15 cellular contexts compared by ENCODE assay signal in the genomic region with DNA sequence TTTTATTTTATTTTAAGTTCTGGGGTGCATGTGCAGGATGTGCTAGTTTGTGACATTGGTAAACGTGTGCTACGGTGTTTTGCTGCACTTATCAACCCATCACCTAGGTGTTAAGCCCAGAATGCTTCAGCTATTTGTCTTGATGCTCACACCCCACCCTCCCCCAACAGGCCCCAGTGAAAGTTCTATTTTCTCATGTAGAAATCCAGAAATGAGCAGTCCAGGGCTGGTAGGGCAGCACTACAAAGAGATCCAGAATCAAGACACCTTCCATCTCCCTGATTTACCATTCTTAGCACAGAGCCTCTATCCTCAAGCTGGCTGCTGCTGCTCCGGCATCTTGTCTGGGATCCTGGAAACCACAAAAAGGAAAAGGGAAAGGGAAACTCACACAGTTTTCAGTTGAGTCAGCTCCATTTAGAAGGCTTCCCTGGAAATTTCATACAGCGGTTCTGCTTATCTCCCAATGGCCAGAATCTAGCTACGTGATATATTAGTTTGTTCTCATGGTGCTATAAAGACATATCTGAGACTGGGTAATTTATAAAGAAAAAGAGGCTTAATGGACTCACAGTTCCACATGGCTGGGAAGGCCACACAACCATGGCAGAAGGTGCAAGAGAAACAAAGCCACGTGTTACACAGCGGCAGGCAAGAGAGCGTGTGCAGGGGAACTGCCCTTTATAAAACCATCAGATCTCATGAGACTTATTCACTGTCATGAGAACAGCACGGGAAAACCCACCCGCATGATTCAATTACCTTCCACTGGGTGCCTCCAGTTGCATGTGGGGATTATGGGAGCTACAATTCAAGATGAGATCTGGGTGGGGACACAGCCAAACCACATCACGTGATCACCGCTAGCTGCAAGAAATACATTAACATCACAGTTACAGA.
DNase-seq lines count a peak whose midpoint lies in the region; ATAC-seq and TF ChIP-seq lines count a peak whose summit lies in the region.
"Had no signal": no experiment of that assay in that cellular context is flagged by ENCODE, and none has a peak within 500 bp of the region (broad histone marks: within the 10 kb centered on the region; RNA-seq: fewer than 3 reads in every experiment).

No MANE protein-coding gene starts in this region.

- no peaks in the 10 kb centered on the region for H3K27me3 Mint-ChIP-seq in CD4-positive, alpha-beta T cell

- H3K9me3 Mint-ChIP-seq in CD4-positive, alpha-beta T cell, result no peaks in the 10 kb centered on the region

- peak overlapping the region; percentile 40 for H3K4me2 ChIP-seq in Karpas-422 (ENCODE audit: low read depth, low read length, poor library complexity, severe bottlenecking)

- peaks cover 11% of the 10 kb centered on the region for H3K4me1 ChIP-seq in Karpas-422 (ENCODE audit: low read length)
- H3K4me1 ChIP-seq: upper lobe of right lung had no signal

- H3K9me3 ChIP-seq in Karpas-422 (ENCODE audit: low read length), result no peaks in the 10 kb centered on the region
- no peaks in the 10 kb centered on the region for H3K9me3 ChIP-seq in CD4-positive, alpha-beta T cell (ENCODE audit: control insufficient read depth, low read length)
- H3K9me3 ChIP-seq: upper lobe of right lung had no signal

- POLR2A ChIA-PET in CD4-positive, alpha-beta T cell (lab: Charles Lee), result interaction anchor here (1.1 kb wide), 1 partner anchor 9 kb away, joined by 4 read pairs; no protein-coding TSS in a partner anchor

- H3K79me2 ChIP-seq in Karpas-422 (ENCODE audit: low read length), result no peaks in the 10 kb centered on the region

- 0 out of 2 replicates have a peak overlapping the region, but pooled peaks have one; percentile 31 for H3K9ac ChIP-seq in Karpas-422 (ENCODE audit: low read length)

- H3K4me3 Mint-ChIP-seq in CD4-positive, alpha-beta T cell, result no peak overlapping the region

- intact Hi-C loops in CD4-positive, alpha-beta T cell (cut with DNase I, micrococcal nuclease), result no loop called here

- H3K36me3 Mint-ChIP-seq in CD4-positive, alpha-beta T cell (ENCODE audit: low read depth), result no peaks in the 10 kb centered on the region

- no peak overlapping the region for H3K27ac Mint-ChIP-seq in CD4-positive, alpha-beta T cell

- no peak overlapping the region for H3K27ac ChIP-seq in Karpas-422 (ENCODE audit: low read length)
- no peak overlapping the region for H3K27ac ChIP-seq in CD4-positive, alpha-beta T cell (ENCODE audit: low read depth, low read length)
- H3K27ac ChIP-seq: C4-2B, cardiac muscle cell, upper lobe of right lung, VCaP had no signal

- H3K4me1 Mint-ChIP-seq in CD4-positive, alpha-beta T cell (ENCODE audit: low read depth), result no peaks in the 10 kb centered on the region

- peak overlapping the region; percentile 44; the same call in 1 of the 2 replicates for H3K4me3 ChIP-seq in Karpas-422 (ENCODE audit: low read length)
- H3K4me3 ChIP-seq: cardiac muscle cell, upper lobe of right lung had no signal

- peak; percentile 67 for ATAC-seq in GM18498 (IDR thresholded peaks at IDR 0.05; ENCODE audit: unreplicated experiment)
- ATAC-seq in GM19397 (IDR thresholded peaks at IDR 0.05; ENCODE audit: unreplicated experiment), result peak; percentile 72
- ATAC-seq in HG02870 (IDR thresholded peaks at IDR 0.05; ENCODE audit: unreplicated experiment), result peak; percentile 74
- ATAC-seq in HG02571 (IDR thresholded peaks at IDR 0.05; ENCODE audit: unreplicated experiment), result no peak
- ATAC-seq in CD4-positive, alpha-beta T cell (ENCODE audit: poor library complexity), result no peak
- ATAC-seq: right cardiac atrium, upper lobe of right lung had no signal

- no peak for TF ChIP-seq CTCF in CD4-positive, alpha-beta T cell (IDR thresholded peaks at IDR 0.05)

- CTCF ChIA-PET in CD4-positive, alpha-beta T cell (lab: Charles Lee), result interaction anchor here (0.9 kb wide), 1 partner anchor 11 kb away, joined by 3 read pairs; no protein-coding TSS in a partner anchor

- H3K9me2 ChIP-seq in Karpas-422 (replicated peaks; ENCODE audit: insufficient read depth, low read length), result no peaks in the 10 kb centered on the region

- DNase-seq in Karpas-422 (peak; percentile 48), NCI-H2081 treated with DMSO at 0.1 percent for 48 hours (lab: John Stamatoyannopoulos, UW) (no peak), anterior cingulate cortex (lab: John Stamatoyannopoulos, UW) (no peak)
- no peak for DNase-seq in CD4-positive, alpha-beta T cell
- DNase-seq: activated effector memory CD4-positive, alpha-beta T cell treated with anti-CD3 and anti-CD28 coated beads, Interleukin-2, amount 50 U/mL, for 16 hours; right cardiac atrium; RPMI8226; upper lobe of right lung had no signal

- peak overlapping the region; percentile 90 for H2AFZ ChIP-seq in Karpas-422 (ENCODE audit: low read length)

- H3K27me3 ChIP-seq in Karpas-422 (ENCODE audit: low read length), result no peaks in the 10 kb centered on the region
- no peaks in the 10 kb centered on the region for H3K27me3 ChIP-seq in CD4-positive, alpha-beta T cell (ENCODE audit: control insufficient read depth, insufficient read depth, low read length)
- H3K27me3 ChIP-seq: cardiac muscle cell, upper lobe of right lung had no signal

- no peaks in the 10 kb centered on the region for H4K20me1 ChIP-seq in Karpas-422 (ENCODE audit: insufficient read depth, low read depth, low read length)

- no peaks in the 10 kb centered on the region for H3K36me3 ChIP-seq in Karpas-422 (ENCODE audit: insufficient read depth, low read length)
- H3K36me3 ChIP-seq: cardiac muscle cell, upper lobe of right lung had no signal

Comparison
In these comparisons a context has a peak if more than half of its experiments do, and no peak if none do; other contexts are left out.
1. ATAC-seq: peak in GM18498 (single experiment), GM19397 (single experiment) and HG02870 (single experiment); none in HG02571 (single experiment) and CD4-positive, alpha-beta T cell (single experiment).